Comparison of ENCODE assay signal across 11 cellular contexts in the genomic region with DNA sequence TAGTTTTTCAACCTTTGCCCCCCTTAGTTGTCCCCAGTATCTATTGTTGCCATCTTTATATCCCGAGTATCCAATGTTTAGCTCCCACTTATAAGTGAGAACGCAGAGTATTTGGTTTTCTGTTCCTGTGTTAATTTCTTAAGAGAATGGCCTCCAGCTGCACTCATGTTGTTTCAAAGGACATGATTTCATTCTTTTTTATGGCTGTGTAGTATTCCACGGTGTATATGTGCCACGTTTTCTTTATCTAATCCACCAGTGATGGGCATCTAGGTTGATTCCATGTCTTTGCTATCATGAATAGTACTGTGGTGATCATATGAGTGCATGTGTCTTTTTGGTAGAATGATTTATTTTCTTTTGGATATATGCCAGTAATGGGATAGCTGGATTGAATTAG.
"Had no signal": no experiment of that assay in that cellular context is flagged by ENCODE, and none has a peak within 500 bp of the region (broad histone marks: within the 10 kb centered on the region; RNA-seq: fewer than 3 reads in every experiment).

No MANE protein-coding gene starts in this region.

- H3K9ac ChIP-seq: GM23248 had no signal

- H3K4me2 ChIP-seq: GM23338 had no signal

- DNase-seq: GM23248, GOT3, H7, H9, HCEC 1CT, HFFc6 had no signal

- H3K4me3 ChIP-seq: GM23248, GM23338, HAP-1 had no signal

- H3K9me3 ChIP-seq: HAP-1 had no signal

- H2AFZ ChIP-seq: GM23248, GM23338 had no signal

- FAIRE-seq: H1, H54 had no signal

- H3K27ac ChIP-seq: GM23248 had no signal

- H3K36me3 ChIP-seq: HAP-1 had no signal

- ATAC-seq: GM23338, HCT116 had no signal

- H3K4me1 ChIP-seq: HAP-1 had no signal
